Comparison of ENCODE assay signal across 1 cellular context in the genomic region with DNA sequence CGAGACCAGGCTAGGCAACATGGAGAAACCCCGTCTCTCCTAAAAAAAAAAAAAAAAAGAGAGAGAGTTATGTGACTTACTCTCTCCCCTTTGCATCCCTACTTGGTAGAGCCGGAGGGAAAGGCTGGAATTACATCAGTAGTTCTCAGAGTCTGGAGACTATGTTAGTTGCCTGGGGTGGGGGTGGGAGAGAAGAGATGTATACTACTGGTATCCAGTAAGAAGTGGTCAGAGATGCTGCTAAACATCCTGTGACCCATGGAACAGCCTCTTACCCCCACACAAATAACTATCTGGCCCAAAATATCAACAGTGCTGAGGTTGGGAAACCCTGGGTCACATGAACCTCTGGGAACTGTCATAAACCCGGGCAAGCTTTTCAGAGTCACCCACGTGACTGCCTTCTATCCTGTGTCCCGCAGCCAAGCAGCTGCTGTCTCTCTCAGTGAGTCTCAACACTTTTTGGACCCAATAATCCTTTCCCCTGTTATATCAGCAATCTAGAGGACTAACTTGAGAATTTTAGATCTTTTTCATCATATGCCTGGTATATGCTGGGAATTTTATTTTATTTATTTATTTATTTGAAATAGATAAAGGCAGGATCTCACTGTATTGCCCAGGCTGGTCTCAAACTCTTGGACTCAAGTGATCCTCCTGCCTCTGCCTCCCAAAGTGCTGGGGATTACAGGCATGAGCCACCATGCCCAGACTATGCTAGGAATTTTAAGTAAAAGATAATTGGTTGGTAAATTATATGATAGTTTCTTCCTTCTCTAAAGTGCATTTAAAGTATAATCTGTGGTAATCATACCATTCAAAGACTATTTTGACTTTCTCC.
TF ChIP-seq lines count a peak whose summit lies in the region.

No MANE protein-coding gene starts in this region.

TF ChIP-seq in HepG2, 621 proteins besides CTCF, POLR2A, EP300 and RAD21:
- no peak for TF ChIP-seq GRHL1 (CRISPR knock-in tag; conservative IDR thresholded peaks at IDR 0.05)
- no peak for TF ChIP-seq ZNF552 (CRISPR knock-in tag; IDR thresholded peaks at IDR 0.05; ENCODE audit: borderline replicate concordance)
- TF ChIP-seq TOPORS (CRISPR knock-in tag; IDR thresholded peaks at IDR 0.05), result no peak
- TF ChIP-seq ZNF121 (CRISPR knock-in tag; IDR thresholded peaks at IDR 0.05), result peak; percentile 58
- no peak for TF ChIP-seq PCBP2 (optimal IDR thresholded peaks at IDR 0.05; ENCODE audit: low read depth, low read length, poor library complexity, severe bottlenecking)
- TF ChIP-seq TFE3 (CRISPR knock-in tag; IDR thresholded peaks at IDR 0.05), result peak; percentile 40; the same call in 1 of the 2 replicates
- TF ChIP-seq ASH2L (IDR thresholded peaks at IDR 0.05; ENCODE audit: insufficient read length, low read depth, low read length), result no peak
- no peak for TF ChIP-seq ZNF136 (CRISPR knock-in tag; IDR thresholded peaks at IDR 0.05; ENCODE audit: low read depth)
- TF ChIP-seq USF2 (IDR thresholded peaks at IDR 0.05; ENCODE audit: low read depth, low read length), result peak; percentile 86
- TF ChIP-seq USF2 (CRISPR knock-in tag; IDR thresholded peaks at IDR 0.05; ENCODE audit: borderline replicate concordance), result peak; percentile 64; the same call in 1 of the 2 replicates
- TF ChIP-seq GPBP1L1 (CRISPR knock-in tag; IDR thresholded peaks at IDR 0.05), result no peak
- no peak for TF ChIP-seq TERF1 (CRISPR knock-in tag; IDR thresholded peaks at IDR 0.05)
- TF ChIP-seq HMGA1 (CRISPR knock-in tag; conservative IDR thresholded peaks at IDR 0.05), result no peak
- TF ChIP-seq MTF2 (CRISPR knock-in tag; IDR thresholded peaks at IDR 0.05; ENCODE audit: borderline replicate concordance), result no peak
- no peak for TF ChIP-seq ZNF33A (CRISPR knock-in tag; IDR thresholded peaks at IDR 0.05; ENCODE audit: borderline replicate concordance)
- TF ChIP-seq ZNF235 (CRISPR knock-in tag; IDR thresholded peaks at IDR 0.05; ENCODE audit: borderline replicate concordance), result no peak
- TF ChIP-seq, protein P1, sequence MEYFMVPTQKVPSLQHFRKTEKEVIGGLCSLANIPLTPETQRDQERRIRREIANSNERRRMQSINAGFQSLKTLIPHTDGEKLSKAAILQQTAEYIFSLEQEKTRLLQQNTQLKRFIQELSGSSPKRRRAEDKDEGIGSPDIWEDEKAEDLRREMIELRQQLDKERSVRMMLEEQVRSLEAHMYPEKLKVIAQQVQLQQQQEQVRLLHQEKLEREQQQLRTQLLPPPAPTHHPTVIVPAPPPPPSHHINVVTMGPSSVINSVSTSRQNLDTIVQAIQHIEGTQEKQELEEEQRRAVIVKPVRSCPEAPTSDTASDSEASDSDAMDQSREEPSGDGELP (IDR thresholded peaks at IDR 0.05; ENCODE audit: borderline replicate concordance, low read depth), result no peak
- no peak for TF ChIP-seq ZNF331 (CRISPR knock-in tag; IDR thresholded peaks at IDR 0.05)
- no peak for TF ChIP-seq FOXJ3 (CRISPR knock-in tag; IDR thresholded peaks at IDR 0.05; ENCODE audit: borderline replicate concordance)
- TF ChIP-seq TBL1XR1 (IDR thresholded peaks at IDR 0.05; ENCODE audit: borderline replicate concordance, low read length, partially characterized antibody), result no peak
- TF ChIP-seq ZNF777 (CRISPR knock-in tag; IDR thresholded peaks at IDR 0.05), result no peak
- peak; percentile 61; the same call in 1 of the 2 replicates for TF ChIP-seq RAD51 (IDR thresholded peaks at IDR 0.05; ENCODE audit: borderline replicate concordance)
- TF ChIP-seq DNMT1 (CRISPR knock-in tag; IDR thresholded peaks at IDR 0.05), result no peak
- TF ChIP-seq ZNF260 (CRISPR knock-in tag; IDR thresholded peaks at IDR 0.05; ENCODE audit: borderline replicate concordance, low read depth), result no peak
- TF ChIP-seq KLF6 (CRISPR knock-in tag; IDR thresholded peaks at IDR 0.05), result no peak
- TF ChIP-seq ZFP41 (CRISPR knock-in tag; IDR thresholded peaks at IDR 0.05; ENCODE audit: borderline replicate concordance), result no peak
- no peak for TF ChIP-seq ZBTB8A (CRISPR knock-in tag; IDR thresholded peaks at IDR 0.05; ENCODE audit: borderline replicate concordance, low read depth)
- no peak for TF ChIP-seq ZNF367 (CRISPR knock-in tag; IDR thresholded peaks at IDR 0.05; ENCODE audit: borderline replicate concordance)
TF ChIP-seq in HepG2: peak in this region for 4.
